23 cellular contexts compared by ENCODE assay signal in the genomic region with DNA sequence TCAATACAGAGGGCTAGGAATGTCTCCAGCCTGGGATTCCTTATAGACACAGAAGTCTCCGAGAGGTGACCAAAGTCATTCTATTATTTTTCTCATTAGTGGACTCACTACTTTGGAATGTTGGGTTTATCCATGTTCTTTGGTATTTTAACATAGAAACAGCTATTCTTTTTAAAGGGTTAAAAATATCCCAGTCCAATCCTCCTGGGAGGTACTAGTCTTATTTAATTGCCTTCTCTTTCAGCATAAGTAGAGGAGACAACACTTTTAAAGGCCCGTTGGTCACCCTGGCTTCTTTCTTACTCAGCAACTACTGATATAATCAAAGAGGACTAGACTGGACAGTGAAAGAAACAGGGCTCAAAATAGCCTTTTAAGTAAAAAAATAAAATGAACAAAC.
DNase-seq lines count a peak whose midpoint lies in the region; ATAC-seq and TF ChIP-seq lines count a peak whose summit lies in the region.
"Had no signal": no experiment of that assay in that cellular context is flagged by ENCODE, and none has a peak within 500 bp of the region (broad histone marks: within the 10 kb centered on the region; RNA-seq: fewer than 3 reads in every experiment).

No MANE protein-coding gene starts in this region.

- DNase-seq in GM03348 (ENCODE audit: low spot score) (peak; percentile 20), astrocyte of the hippocampus (ENCODE audit: low read depth, low spot score) (peak; percentile 61), Peyer's patch (no peak), GM10248 (ENCODE audit: extremely low spot score) (no peak), midbrain (lab: John Stamatoyannopoulos, UW) (no peak)
- DNase-seq: activated CD4-positive, alpha-beta T cell treated with anti-CD3 and anti-CD28 coated beads, Interleukin-2, amount 50 U/mL, for 48 hours; activated CD8-positive, alpha-beta memory T cell treated with anti-CD3 and anti-CD28 coated beads, Interleukin-2, amount 50 U/mL, for 48 hours; aorta; dorsolateral prefrontal cortex; foreskin keratinocyte; immature natural killer cell; mucosa of descending colon; NCI-H1105 treated with DMSO at 0.1 percent for 48 hours; NCI-H2029 treated with DMSO at 0.1 percent for 48 hours; SW 1271 had no signal

- H3K27ac ChIP-seq in ACC112 (ENCODE audit: low read depth, low read length) (no peak overlapping the region), mesodermal cell (ENCODE audit: low read depth, low read length, severe bottlenecking) (peak overlapping the region; percentile 6), Peyer's patch (no peak overlapping the region)
- H3K27ac ChIP-seq: C4-2B, dorsolateral prefrontal cortex, foreskin keratinocyte, hepatocyte had no signal

- H3K9me3 ChIP-seq in mesodermal cell (ENCODE audit: control insufficient read depth, low read length) (peaks cover 5% of the 10 kb centered on the region), Peyer's patch (no peaks in the 10 kb centered on the region)
- H3K9me3 ChIP-seq: mucosa of descending colon had no signal

- ATAC-seq in GM21786 (IDR thresholded peaks at IDR 0.05; ENCODE audit: unreplicated experiment) = no peak
- ATAC-seq: activated naive CD4-positive, alpha-beta T cell treated with anti-CD3 and anti-CD28 coated beads, Interleukin-2, amount 50 U/mL, for 72 hours; activated T-helper 17 cell treated with anti-CD3 and anti-CD28 coated beads, Interleukin-2, amount 50 U/mL, for 72 hours; foreskin keratinocyte; HCT116; mucosa of descending colon had no signal

- no peak for TF ChIP-seq CTCF in Peyer's patch (IDR thresholded peaks at IDR 0.05)
- TF ChIP-seq CTCF in GM10248 (IDR thresholded peaks at IDR 0.05; ENCODE audit: control extremely low read depth, extremely low read depth, low read depth, missing control alignments) = no peak

- H3K4me1 ChIP-seq in ACC112 (ENCODE audit: control insufficient read depth, insufficient read depth, low read length, unreplicated experiment) = peaks cover 12% of the 10 kb centered on the region
- H3K4me1 ChIP-seq in mesodermal cell (ENCODE audit: control insufficient read depth, insufficient read depth, low read length, poor library complexity, severe bottlenecking) = no peaks in the 10 kb centered on the region
- no peaks in the 10 kb centered on the region for H3K4me1 ChIP-seq in Peyer's patch
- H3K4me1 ChIP-seq: foreskin keratinocyte had no signal

- no peaks in the 10 kb centered on the region for H3K36me3 ChIP-seq in ACC112 (ENCODE audit: insufficient read depth, low read length)
- H3K36me3 ChIP-seq in mesodermal cell (ENCODE audit: control insufficient read depth, insufficient read depth, low read length) = no peaks in the 10 kb centered on the region
- H3K36me3 ChIP-seq in Peyer's patch = no peaks in the 10 kb centered on the region

- peak overlapping the region; percentile 42 for H2AFZ ChIP-seq in ACC112 (ENCODE audit: low read length, unreplicated experiment)
- H2AFZ ChIP-seq: hepatocyte had no signal

- H3K27me3 ChIP-seq in ACC112 (ENCODE audit: insufficient read depth, low read length) (no peaks in the 10 kb centered on the region), Peyer's patch (no peaks in the 10 kb centered on the region)
- H3K27me3 ChIP-seq: dorsolateral prefrontal cortex, foreskin keratinocyte, hepatocyte had no signal

- WGBS in mesodermal cell (ENCODE audit: insufficient coverage in 2 of 2), 2 experiments = no CpG with 5 or more reads among the region's 2 CpGs

- TF ChIP-seq POLR2A in Peyer's patch (IDR thresholded peaks at IDR 0.05) = no peak

- CTCF ChIA-PET in GM10248 (lab: Yijun Ruan, JAX) = no interaction called here

- no peak overlapping the region for H3K4me3 ChIP-seq in ACC112 (ENCODE audit: low read depth, low read length)
- no peak overlapping the region for H3K4me3 ChIP-seq in mesodermal cell (ENCODE audit: extremely low read depth, insufficient read depth, low read length, poor library complexity, severe bottlenecking)
- no peak overlapping the region for H3K4me3 ChIP-seq in Peyer's patch
- H3K4me3 ChIP-seq: dorsolateral prefrontal cortex, hepatocyte, mucosa of descending colon had no signal

- no peaks in the 10 kb centered on the region for H3K79me2 ChIP-seq in ACC112 (ENCODE audit: control insufficient read depth, insufficient read depth, low read length, unreplicated experiment)
- H3K79me2 ChIP-seq: hepatocyte had no signal

- POLR2A ChIA-PET in GM10248 (lab: Yijun Ruan, JAX) = no interaction called here

Comparison
In these comparisons a context has a peak if more than half of its experiments do, and no peak if none do; other contexts are left out.
1. DNase-seq: peak in GM03348 (single experiment) and astrocyte of the hippocampus (single experiment); none in Peyer's patch (0 of 3), GM10248 (single experiment) and midbrain (single experiment).